ENCODE assay signal across 10 cellular contexts in genomic region chr15:45645026-45645980, GRCh38. TPM values are rescaled to one million over a fixed set of nuclear protein-coding genes. Genes with fewer than 3 reads are reported as not detected.
A peak's percentile ranks its signal among the peaks of the same experiment; 100 is the strongest.
DNase-seq lines count a peak whose midpoint lies in the region; TF ChIP-seq lines count a peak whose summit lies in the region.
"Had no signal": no experiment of that assay in that cellular context is flagged by ENCODE, and none has a peak within 500 bp of the region (broad histone marks: within the 10 kb centered on the region; RNA-seq: fewer than 3 reads in every experiment).

No MANE protein-coding gene starts in this region.

- H3K4me3 ChIP-seq in AG10803 (ENCODE audit: low read length), result no peak overlapping the region
- no peak overlapping the region for H3K4me3 ChIP-seq in mucosa of stomach (ENCODE audit: low read length)
- no peak overlapping the region for H3K4me3 ChIP-seq in Peyer's patch

- H3K9ac ChIP-seq in mucosa of stomach (ENCODE audit: low read length), result peak overlapping the region; percentile 17

- H3K36me3 Mint-ChIP-seq in MCF 10A (ENCODE audit: insufficient read depth, unreplicated experiment), result no peaks in the 10 kb centered on the region

- POLR2A ChIA-PET in MCF 10A (lab: Yijun Ruan, JAX), result interaction anchor here (0.7 to 6.1 kb wide), 6 partner anchors 7 to 58 kb away, joined by 3 to 56 read pairs (median 10); partner anchors contain the start of genes BLOC1S6 and SQOR

- H3K27me3 ChIP-seq in mucosa of stomach (ENCODE audit: control insufficient read depth, insufficient read depth, low read length), result no peaks in the 10 kb centered on the region
- H3K27me3 ChIP-seq in Peyer's patch, result no peaks in the 10 kb centered on the region

- H3K4me1 ChIP-seq in mucosa of stomach (ENCODE audit: control insufficient read depth, insufficient read depth, low read length), result peaks cover 66% of the 10 kb centered on the region
- H3K4me1 ChIP-seq in Peyer's patch, result peaks cover 4 to 70% (median 9%) of the 10 kb centered on the region in 4 donors

- peak overlapping the region in 2 of 4 donors; percentile 21 to 34 for H3K27ac ChIP-seq in Peyer's patch

- H3K9me3 ChIP-seq in mucosa of stomach (ENCODE audit: control insufficient read depth, low read length) (no peaks in the 10 kb centered on the region), Peyer's patch (no peaks in the 10 kb centered on the region)

- H3K36me3 ChIP-seq in mucosa of stomach (ENCODE audit: control insufficient read depth, insufficient read depth, low read length), result no peaks in the 10 kb centered on the region
- H3K36me3 ChIP-seq in Peyer's patch, result peaks cover 0 to 2% (median 0%) of the 10 kb centered on the region in 3 donors

- CTCF ChIA-PET in MCF 10A (lab: Yijun Ruan, JAX), result interaction anchor here (0.6 to 2.7 kb wide), 5 partner anchors 10 to 482 kb away, joined by 3 to 11 read pairs (median 4); partner anchors contain the start of gene SQOR

- H3K27me3 Mint-ChIP-seq in MCF 10A (ENCODE audit: insufficient read depth, unreplicated experiment), result no peaks in the 10 kb centered on the region

- H3K27ac Mint-ChIP-seq in MCF 10A (ENCODE audit: low read depth, unreplicated experiment), result peak overlapping the region; percentile 92

- peak overlapping the region; percentile 62 for H3K4me3 Mint-ChIP-seq in MCF 10A (ENCODE audit: unreplicated experiment)

- TSS peak; percentile 14 for BruUV-seq in MCF 10A (replicated peaks; lab: Mats Ljungman, UMichigan)

- DNase-seq in AG10803 (ENCODE audit: low read depth), result peak; percentile 77
- DNase-seq in HT1080 (ENCODE audit: low read depth), result peak; percentile 33
- DNase-seq in MCF 10A (ENCODE audit: unreplicated experiment), result peak; percentile 76
- DNase-seq in HUDEP-2 (lab: John Stamatoyannopoulos, UW; ENCODE audit: unreplicated experiment in 76 of 76), result no peak
- no peak for DNase-seq in T-helper 9 cell
- no peak for DNase-seq in nucleus accumbens (lab: John Stamatoyannopoulos, UW)
- no peak for DNase-seq in Peyer's patch
- DNase-seq: activated CD4-positive, alpha-beta T cell treated with anti-CD3 and anti-CD28 coated beads, Interleukin-2, amount 50 U/mL, for 4 hours; NCI-H2081 had no signal

- no peak for TF ChIP-seq CTCF in AG10803 (conservative IDR thresholded peaks at IDR 0.05; ENCODE audit: low read length)
- no peak for TF ChIP-seq CTCF in MCF 10A (IDR thresholded peaks at IDR 0.05; ENCODE audit: unreplicated experiment)
- no peak for TF ChIP-seq CTCF in Peyer's patch (IDR thresholded peaks at IDR 0.05)

- H3K4me1 Mint-ChIP-seq in MCF 10A (ENCODE audit: insufficient read depth, unreplicated experiment), result peaks cover 46% of the 10 kb centered on the region

- no peaks in the 10 kb centered on the region for H3K9me3 Mint-ChIP-seq in MCF 10A (ENCODE audit: unreplicated experiment)

- no peak for TF ChIP-seq POLR2A in Peyer's patch (IDR thresholded peaks at IDR 0.05)

- intact Hi-C loops in MCF 10A (cut with micrococcal nuclease), result no loop called here

RNA-seq across cellular contexts. Expression of gene SQOR, which starts 10.5 kb away (rescaled TPM):
- total RNA-seq in HT1080 (2014; rRNA removed; shearing (Covaris generic)), result 16.4 and 22.9 TPM in 2 replicates
- polyA plus RNA-seq in HT1080 (2015; cell fraction: cytosol; rRNA removed), result 23.2 and 24.2 TPM in 2 replicates
- 24.2 and 26.8 TPM in 2 replicates for polyA plus RNA-seq in HT1080 (2015; cell fraction: nucleus; rRNA removed)
- 49.8 and 75.0 TPM in 2 replicates for total RNA-seq in MCF 10A (2022)
- total RNA-seq in Peyer's patch, result 100 to 1,000 TPM in 1 of 4 donors, 10 to 100 TPM in 3; 85.8 to 101 (median 96.7) TPM

RNA-seq across cellular contexts. Expression of gene BLOC1S6, which starts 58.1 kb away (rescaled TPM):
- 34.9 and 46.4 TPM in 2 replicates for total RNA-seq in HT1080 (2014; rRNA removed; shearing (Covaris generic))
- polyA plus RNA-seq in HT1080 (2015; cell fraction: cytosol; rRNA removed), result 43.8 and 61.3 TPM in 2 replicates
- 19.5 and 20.2 TPM in 2 replicates for polyA plus RNA-seq in HT1080 (2015; cell fraction: nucleus; rRNA removed)
- total RNA-seq in MCF 10A (2022) (54.6 and 68.5 TPM in 2 replicates), Peyer's patch (10 to 100 TPM; 18.3 to 61.1 (median 32.0) TPM)

Comparison
In these comparisons a context has a peak if more than half of its experiments do, and no peak if none do; other contexts are left out.
1. DNase-seq: peak in AG10803 (single experiment), HT1080 (single experiment) and MCF 10A (single experiment); none in HUDEP-2 (0 of 76), T-helper 9 cell (single experiment), nucleus accumbens (0 of 56) and Peyer's patch (0 of 3).